Comparison of ENCODE assay signal across 33 cellular contexts in genomic region chr6:130204322-130204721, GRCh38. TPM values are rescaled to one million over a fixed set of nuclear protein-coding genes. Genes with fewer than 3 reads are reported as not detected.
"Had no signal": no experiment of that assay in that cellular context is flagged by ENCODE, and none has a peak within 500 bp of the region (broad histone marks: within the 10 kb centered on the region; RNA-seq: fewer than 3 reads in every experiment).

No MANE protein-coding gene starts in this region.

- DNase-seq: activated CD4-positive, alpha-beta T cell treated with anti-CD3 and anti-CD28 coated beads for 36 hours; activated CD4-positive, alpha-beta T cell treated with anti-CD3 and anti-CD28 coated beads, Interleukin-2, amount 50 U/mL, for 4 hours; activated CD4-positive, CD25-positive, alpha-beta regulatory T cell; activated CD8-positive, alpha-beta memory T cell treated with anti-CD3 and anti-CD28 coated beads for 24 hours; activated effector memory CD4-positive, alpha-beta T cell treated with anti-CD3 and anti-CD28 coated beads, Interleukin-2, amount 50 U/mL, for 16 hours; activated naive CD4-positive, alpha-beta T cell treated with anti-CD3 and anti-CD28 coated beads, Interleukin-2, amount 10 ng/mL, durations not matched to agents 7 days and 5 days; activated naive CD8-positive, alpha-beta T cell treated with anti-CD3 and anti-CD28 coated beads, Interleukin-2, amount 10 ng/mL, durations not matched to agents 7 days and 5 days; dorsolateral prefrontal cortex; effector memory CD4-positive, alpha-beta T cell; left cardiac atrium; left ventricle myocardium superior; occipital lobe; psoas muscle; sigmoid colon; small intestine; stimulated activated CD4-positive, alpha-beta T cell treated with anti-CD3 and anti-CD28 coated beads, Interleukin-4, amount 100 ng/mL, for 24 hours; trophoblast cell had no signal

- H3K79me2 ChIP-seq: hepatocyte, parathyroid adenoma had no signal

- H3K4me3 Mint-ChIP-seq: activated CD4-positive, alpha-beta T cell treated with anti-CD3 and anti-CD28 coated beads for 36 hours; activated naive CD4-positive, alpha-beta T cell treated with anti-CD3 and anti-CD28 coated beads, Interleukin-2, amount 10 ng/mL, durations not matched to agents 7 days and 5 days; activated naive CD8-positive, alpha-beta T cell treated with anti-CD3 and anti-CD28 coated beads, Interleukin-2, amount 10 ng/mL, durations not matched to agents 7 days and 5 days; activated T-helper 1 cell treated with anti-CD3 and anti-CD28 coated beads, Interleukin-12 subunit alpha, Interleukin-12 subunit beta, Interleukin-2, Interleukin-4 antibody, amounts not matched to agents 30 ng/mL and 10 ng/mL and 1 ng/mL, durations not matched to agents 14 hours and 24 hours and 36 hours; brain; neural progenitor cell; stimulated activated naive CD8-positive, alpha-beta T cell treated with anti-CD3 and anti-CD28 coated beads, Interleukin-15, Interleukin-2, amounts not matched to agents 100 ng/mL and 50 ng/mL, for 24 hours; T-helper 2 cell treated with Interferon-gamma antibody and Interleukin-4, amounts not matched to agents 5 μg/mL and 100 μg/mL, for 36 hours had no signal

- H3K9me3 Mint-ChIP-seq: activated T-helper 1 cell treated with anti-CD3 and anti-CD28 coated beads, Interleukin-12 subunit alpha, Interleukin-12 subunit beta, Interleukin-2, Interleukin-4 antibody, amounts not matched to agents 30 ng/mL and 10 ng/mL and 1 ng/mL, durations not matched to agents 14 hours and 24 hours and 36 hours; stimulated activated effector memory CD8-positive, alpha-beta T cell treated with anti-CD3 and anti-CD28 coated beads, Interleukin-12 subunit alpha, Interleukin-12 subunit beta, amount 100 ng/mL, for 72 hours; stimulated activated naive CD8-positive, alpha-beta T cell treated with anti-CD3 and anti-CD28 coated beads, Interleukin-15, Interleukin-2, amounts not matched to agents 100 ng/mL and 50 ng/mL, for 24 hours had no signal

- H3K4me1 ChIP-seq: ascending aorta, gastroesophageal sphincter, neural progenitor cell, parathyroid adenoma, psoas muscle, sigmoid colon had no signal

- H3K9ac ChIP-seq: neural progenitor cell, parathyroid adenoma had no signal

- H3K27me3 ChIP-seq: ascending aorta, cardiac muscle cell, dorsolateral prefrontal cortex, gastroesophageal sphincter, hepatocyte, neural progenitor cell, sigmoid colon had no signal

- H3K27ac ChIP-seq: ascending aorta, cardiac muscle cell, coronary artery, dorsolateral prefrontal cortex, gastroesophageal sphincter, hepatocyte, neural progenitor cell, parathyroid adenoma, psoas muscle, sigmoid colon, thoracic aorta had no signal

- H3K27ac Mint-ChIP-seq: activated CD4-positive, alpha-beta T cell treated with anti-CD3 and anti-CD28 coated beads for 36 hours; activated naive CD4-positive, alpha-beta T cell treated with anti-CD3 and anti-CD28 coated beads, Interleukin-2, amount 10 ng/mL, durations not matched to agents 7 days and 5 days; activated naive CD8-positive, alpha-beta T cell treated with anti-CD3 and anti-CD28 coated beads, Interleukin-2, amount 10 ng/mL, durations not matched to agents 7 days and 5 days; activated T-helper 1 cell treated with anti-CD3 and anti-CD28 coated beads, Interleukin-12 subunit alpha, Interleukin-12 subunit beta, Interleukin-2, Interleukin-4 antibody, amounts not matched to agents 30 ng/mL and 10 ng/mL and 1 ng/mL, durations not matched to agents 14 hours and 24 hours and 36 hours; brain; neural progenitor cell; stimulated activated naive CD8-positive, alpha-beta T cell treated with anti-CD3 and anti-CD28 coated beads, Interleukin-15, Interleukin-2, amounts not matched to agents 100 ng/mL and 50 ng/mL, for 24 hours; T-helper 2 cell treated with Interferon-gamma antibody and Interleukin-4, amounts not matched to agents 5 μg/mL and 100 μg/mL, for 36 hours had no signal

- H3K4me3 ChIP-seq: ascending aorta, cardiac muscle cell, coronary artery, dorsolateral prefrontal cortex, gastroesophageal sphincter, hepatocyte, neural progenitor cell, psoas muscle, sigmoid colon, thoracic aorta had no signal

- ATAC-seq: activated CD4-positive, alpha-beta T cell treated with anti-CD3 and anti-CD28 coated beads for 36 hours; gastroesophageal sphincter; left cardiac atrium; left ventricle myocardium superior; psoas muscle; stimulated activated effector memory CD8-positive, alpha-beta T cell treated with anti-CD3 and anti-CD28 coated beads, Interleukin-12 subunit alpha, Interleukin-12 subunit beta, amount 100 ng/mL, for 72 hours had no signal

- FAIRE-seq: keratinocyte, small intestine, urothelium cell line had no signal

- H3K4me1 Mint-ChIP-seq: brain, neural progenitor cell had no signal

- H3K4me2 ChIP-seq: hepatocyte, neural progenitor cell had no signal

- H3K36me3 ChIP-seq: ascending aorta, cardiac muscle cell, gastroesophageal sphincter, neural progenitor cell, sigmoid colon, thoracic aorta had no signal

- H2AFZ ChIP-seq: hepatocyte, neural progenitor cell, parathyroid adenoma had no signal

- H3K9me3 ChIP-seq: ascending aorta, gastroesophageal sphincter, psoas muscle, sigmoid colon, thoracic aorta had no signal

- H3K27me3 Mint-ChIP-seq: activated CD4-positive, alpha-beta T cell treated with anti-CD3 and anti-CD28 coated beads for 36 hours; activated naive CD4-positive, alpha-beta T cell treated with anti-CD3 and anti-CD28 coated beads, Interleukin-2, amount 10 ng/mL, durations not matched to agents 7 days and 5 days; activated naive CD8-positive, alpha-beta T cell treated with anti-CD3 and anti-CD28 coated beads, Interleukin-2, amount 10 ng/mL, durations not matched to agents 7 days and 5 days; stimulated activated naive CD8-positive, alpha-beta T cell treated with anti-CD3 and anti-CD28 coated beads, Interleukin-15, Interleukin-2, amounts not matched to agents 100 ng/mL and 50 ng/mL, for 24 hours had no signal

RNA-seq across cellular contexts. Expression of gene SAMD3, which starts 18.4 kb away (rescaled TPM):
- total RNA-seq: ascending aorta, cardiac muscle cell, lung microvascular endothelial cell had no signal
- polyA plus RNA-seq: cardiac muscle cell had no signal
